ENCODE assay signal across 1 cellular context in genomic region chr12:75528692-75529091, GRCh38.
TF ChIP-seq lines count a peak whose summit lies in the region.

No MANE protein-coding gene starts in this region.

TF ChIP-seq in IMR-90, 13 proteins besides CTCF, POLR2A, EP300 and RAD21:
- no peak for TF ChIP-seq FOS (IDR thresholded peaks at IDR 0.05; ENCODE audit: low read depth, low read length)
TF ChIP-seq in IMR-90: peak in this region for 0.
